ENCODE assay signal across 10 cellular contexts in the genomic region with DNA sequence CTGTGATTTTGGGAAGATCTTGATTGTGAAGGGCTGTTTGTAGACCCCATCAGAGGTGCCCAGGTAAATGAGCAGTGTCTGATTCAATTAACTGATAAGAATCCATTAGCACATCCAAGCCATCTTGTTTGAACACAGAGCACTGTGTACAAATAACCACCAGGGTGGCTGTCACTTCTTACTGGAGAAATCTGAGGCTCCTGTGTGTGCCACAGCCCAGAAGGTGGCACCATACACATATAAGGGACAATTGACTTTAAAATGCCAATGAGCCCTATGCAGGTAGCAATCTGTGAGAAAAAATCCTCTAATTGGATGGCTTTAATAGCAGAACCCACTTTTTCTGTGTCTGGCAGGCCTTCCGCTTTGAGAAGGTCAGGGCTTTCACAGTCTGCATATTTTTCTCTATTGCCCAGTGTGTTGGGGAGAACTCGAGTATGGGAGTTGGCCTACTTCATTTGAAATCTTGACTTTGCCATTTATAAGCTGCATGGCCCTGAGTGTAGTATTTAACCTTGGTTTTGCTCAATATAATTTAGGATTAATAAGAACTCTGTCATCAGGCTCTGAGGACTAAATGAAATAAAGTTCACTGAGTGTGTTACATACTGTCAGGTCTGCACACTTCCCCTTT.
DNase-seq lines count a peak whose midpoint lies in the region; ATAC-seq and TF ChIP-seq lines count a peak whose summit lies in the region.
"Had no signal": no experiment of that assay in that cellular context is flagged by ENCODE, and none has a peak within 500 bp of the region (broad histone marks: within the 10 kb centered on the region; RNA-seq: fewer than 3 reads in every experiment).

No MANE protein-coding gene starts in this region.

- DNase-seq in NCI-H345 (lab: John Stamatoyannopoulos, UW), result peak; percentile 27
- DNase-seq in NCI-H345 treated with DMSO at 0.1 percent for 48 hours (lab: John Stamatoyannopoulos, UW; ENCODE audit: unreplicated experiment), result no peak
- DNase-seq in HuH-7.5 (ENCODE audit: low spot score), result peak; percentile 12
- DNase-seq in body of pancreas, result peak; percentile 29 to 51 (median 36)
- peak; percentile 26 for DNase-seq in putamen (ENCODE audit: low spot score)
- no peak for DNase-seq in stimulated activated CD4-positive, alpha-beta T cell treated with anti-CD3 and anti-CD28 coated beads, Interleukin-2, amount 100 ng/mL, for 24 hours
- no peak for DNase-seq in GM10248 (ENCODE audit: extremely low spot score)
- no peak for DNase-seq in activated T-cell treated with anti-CD3 and anti-CD28 coated beads for 4 hours

- no peak overlapping the region for H3K4me3 ChIP-seq in body of pancreas
- H3K4me3 ChIP-seq: K562 had no signal

- POLR2A ChIA-PET in GM10248 (lab: Yijun Ruan, JAX), result no interaction called here

- peak; percentile 71 for ATAC-seq in body of pancreas
- ATAC-seq: K562 had no signal

- TF ChIP-seq POLR2A in body of pancreas (IDR thresholded peaks at IDR 0.05), result no peak

- H3K4me1 ChIP-seq in body of pancreas, result peaks cover 7% of the 10 kb centered on the region

- no peaks in the 10 kb centered on the region for H3K36me3 ChIP-seq in body of pancreas (replicated peaks in 1 of 2; ENCODE audit: insufficient read depth in 1 of 2, low read depth in 2 of 2)
- H3K36me3 ChIP-seq: neutrophil had no signal

- peak in 6 of 7 experiments; percentile 28 to 64 (median 49) for TF ChIP-seq CTCF in body of pancreas (IDR thresholded peaks at IDR 0.05)
- no peak for TF ChIP-seq CTCF in GM10248 (IDR thresholded peaks at IDR 0.05; ENCODE audit: control extremely low read depth, extremely low read depth, low read depth, missing control alignments)

- H3K27ac ChIP-seq in body of pancreas, result no peak overlapping the region
- H3K27ac ChIP-seq: neutrophil had no signal

- 71 to 78% methylated on average over 2 of the region's 2 CpGs for WGBS in body of pancreas, 2 donors

- intact Hi-C loops in body of pancreas (cut with DNase I), result no loop called here

- no peaks in the 10 kb centered on the region for H3K9me3 ChIP-seq in body of pancreas
- H3K9me3 ChIP-seq: neutrophil had no signal

- CTCF ChIA-PET in GM10248 (lab: Yijun Ruan, JAX), result no interaction called here

- no peaks in the 10 kb centered on the region for H3K27me3 ChIP-seq in body of pancreas
- H3K27me3 ChIP-seq: neutrophil had no signal

Comparison
In these comparisons a context has a peak if more than half of its experiments do, and no peak if none do; other contexts are left out.
1. DNase-seq: peak in NCI-H345 (single experiment), HuH-7.5 (single experiment), body of pancreas (4 of 4) and putamen (single experiment); none in NCI-H345 treated with DMSO at 0.1 percent for 48 hours (single experiment), stimulated activated CD4-positive, alpha-beta T cell treated with anti-CD3 and anti-CD28 coated beads, Interleukin-2, amount 100 ng/mL, for 24 hours (0 of 2), GM10248 (single experiment) and activated T-cell treated with anti-CD3 and anti-CD28 coated beads for 4 hours (single experiment).